ENCODE assay signal across 18 cellular contexts in genomic region chr6:107700016-107700335, GRCh38.
A peak's percentile ranks its signal among the peaks of the same experiment; 100 is the strongest.
DNase-seq lines count a peak whose midpoint lies in the region; ATAC-seq lines count a peak whose summit lies in the region.
"Had no signal": no experiment of that assay in that cellular context is flagged by ENCODE, and none has a peak within 500 bp of the region (broad histone marks: within the 10 kb centered on the region; RNA-seq: fewer than 3 reads in every experiment).

No MANE protein-coding gene starts in this region.

- POLR2A ChIA-PET in activated CD4-positive, alpha-beta memory T cell treated with anti-CD3 and anti-CD28 coated beads for 36 hours (lab: Charles Lee): no interaction called here

- CTCF ChIA-PET in activated naive CD4-positive, alpha-beta T cell treated with anti-CD3 and anti-CD28 coated beads for 36 hours (lab: Charles Lee): interaction anchor here (0.7 to 2.5 kb wide), 4 partner anchors 9 to 350 kb away, joined by 3 to 7 read pairs (median 5); no protein-coding TSS in a partner anchor
- CTCF ChIA-PET in activated naive CD4-positive, alpha-beta T cell treated with anti-CD3 and anti-CD28 coated beads, Interleukin-2, amount 10 ng/mL, durations not matched to agents 7 days and 5 days (lab: Charles Lee): interaction anchor here (1.0 to 1.9 kb wide), 4 partner anchors 13 to 149 kb away, joined by 3 to 4 read pairs (median 3); no protein-coding TSS in a partner anchor
- CTCF ChIA-PET in activated CD4-positive, alpha-beta memory T cell treated with anti-CD3 and anti-CD28 coated beads for 36 hours (lab: Charles Lee): interaction anchor here (0.9 to 3.0 kb wide), 2 partner anchors 9 to 148 kb away, joined by 3 to 12 read pairs; no protein-coding TSS in a partner anchor

- H3K4me3 Mint-ChIP-seq in activated naive CD4-positive, alpha-beta T cell treated with anti-CD3 and anti-CD28 coated beads for 36 hours: peak overlapping the region; percentile 30
- H3K4me3 Mint-ChIP-seq in activated naive CD4-positive, alpha-beta T cell treated with anti-CD3 and anti-CD28 coated beads, Interleukin-2, amount 10 ng/mL, durations not matched to agents 7 days and 5 days: no peak overlapping the region
- H3K4me3 Mint-ChIP-seq in activated CD4-positive, alpha-beta memory T cell treated with anti-CD3 and anti-CD28 coated beads for 36 hours: no peak overlapping the region
- H3K4me3 Mint-ChIP-seq: B cell, IgD-negative memory B cell had no signal

- H3K36me3 Mint-ChIP-seq in activated naive CD4-positive, alpha-beta T cell treated with anti-CD3 and anti-CD28 coated beads for 36 hours (ENCODE audit: low read depth): no peaks in the 10 kb centered on the region
- H3K36me3 Mint-ChIP-seq in activated naive CD4-positive, alpha-beta T cell treated with anti-CD3 and anti-CD28 coated beads, Interleukin-2, amount 10 ng/mL, durations not matched to agents 7 days and 5 days: peaks cover 12% of the 10 kb centered on the region
- no peaks in the 10 kb centered on the region for H3K36me3 Mint-ChIP-seq in activated CD4-positive, alpha-beta memory T cell treated with anti-CD3 and anti-CD28 coated beads for 36 hours
- H3K36me3 Mint-ChIP-seq: IgD-negative memory B cell had no signal

- H3K27ac Mint-ChIP-seq in activated naive CD4-positive, alpha-beta T cell treated with anti-CD3 and anti-CD28 coated beads for 36 hours: no peak overlapping the region
- H3K27ac Mint-ChIP-seq in activated naive CD4-positive, alpha-beta T cell treated with anti-CD3 and anti-CD28 coated beads, Interleukin-2, amount 10 ng/mL, durations not matched to agents 7 days and 5 days: no peak overlapping the region
- H3K27ac Mint-ChIP-seq in activated CD4-positive, alpha-beta memory T cell treated with anti-CD3 and anti-CD28 coated beads for 36 hours: no peak overlapping the region
- H3K27ac Mint-ChIP-seq: B cell, IgD-negative memory B cell had no signal

- intact Hi-C loops in activated naive CD4-positive, alpha-beta T cell treated with anti-CD3 and anti-CD28 coated beads for 36 hours (cut with micrococcal nuclease): no loop called here
- intact Hi-C loops in activated CD4-positive, alpha-beta memory T cell treated with anti-CD3 and anti-CD28 coated beads for 36 hours (cut with micrococcal nuclease): no loop called here

- DNase-seq in activated naive CD4-positive, alpha-beta T cell treated with anti-CD3 and anti-CD28 coated beads for 36 hours: no peak
- no peak for DNase-seq in activated naive CD4-positive, alpha-beta T cell treated with anti-CD3 and anti-CD28 coated beads, Interleukin-2, amount 10 ng/mL, durations not matched to agents 7 days and 5 days
- DNase-seq in astrocyte of the hippocampus (ENCODE audit: low read depth, low spot score): peak; percentile 9
- peak; percentile 65 for DNase-seq in myocyte (ENCODE audit: low read depth)
- no peak for DNase-seq in NCI-H2227 treated with DMSO at 0.1 percent for 48 hours (lab: John Stamatoyannopoulos, UW)
- DNase-seq in activated CD4-positive, alpha-beta memory T cell treated with anti-CD3 and anti-CD28 coated beads for 36 hours: no peak
- DNase-seq: DND-41, H7, Kasumi-1, MM.1S, NCI-H1092 treated with DMSO at 0.1 percent for 48 hours, NCI-H2081 treated with DMSO at 0.1 percent for 48 hours, NCI-H510A treated with DMSO at 0.1 percent for 48 hours had no signal

- no peaks in the 10 kb centered on the region for H3K9me3 Mint-ChIP-seq in activated naive CD4-positive, alpha-beta T cell treated with anti-CD3 and anti-CD28 coated beads for 36 hours
- no peaks in the 10 kb centered on the region for H3K9me3 Mint-ChIP-seq in activated naive CD4-positive, alpha-beta T cell treated with anti-CD3 and anti-CD28 coated beads, Interleukin-2, amount 10 ng/mL, durations not matched to agents 7 days and 5 days
- H3K9me3 Mint-ChIP-seq in activated CD4-positive, alpha-beta memory T cell treated with anti-CD3 and anti-CD28 coated beads for 36 hours: no peaks in the 10 kb centered on the region

- no peaks in the 10 kb centered on the region for H3K27me3 Mint-ChIP-seq in activated naive CD4-positive, alpha-beta T cell treated with anti-CD3 and anti-CD28 coated beads for 36 hours (ENCODE audit: low read depth)
- H3K27me3 Mint-ChIP-seq in activated naive CD4-positive, alpha-beta T cell treated with anti-CD3 and anti-CD28 coated beads, Interleukin-2, amount 10 ng/mL, durations not matched to agents 7 days and 5 days: peaks cover 17% of the 10 kb centered on the region
- no peaks in the 10 kb centered on the region for H3K27me3 Mint-ChIP-seq in activated CD4-positive, alpha-beta memory T cell treated with anti-CD3 and anti-CD28 coated beads for 36 hours

- ATAC-seq in GM19452 (IDR thresholded peaks at IDR 0.05; ENCODE audit: unreplicated experiment) (no peak), GM21576 (IDR thresholded peaks at IDR 0.05; ENCODE audit: unreplicated experiment) (no peak)
- ATAC-seq: GM12878 had no signal

- H3K4me1 Mint-ChIP-seq in activated naive CD4-positive, alpha-beta T cell treated with anti-CD3 and anti-CD28 coated beads for 36 hours (ENCODE audit: low read depth): peaks cover 31% of the 10 kb centered on the region
- peaks cover 7% of the 10 kb centered on the region for H3K4me1 Mint-ChIP-seq in activated naive CD4-positive, alpha-beta T cell treated with anti-CD3 and anti-CD28 coated beads, Interleukin-2, amount 10 ng/mL, durations not matched to agents 7 days and 5 days
- H3K4me1 Mint-ChIP-seq in activated CD4-positive, alpha-beta memory T cell treated with anti-CD3 and anti-CD28 coated beads for 36 hours (ENCODE audit: low read depth): peaks cover 17% of the 10 kb centered on the region

Comparison
In these comparisons a context has a peak if more than half of its experiments do, and no peak if none do; other contexts are left out.
1. DNase-seq: peak in astrocyte of the hippocampus (single experiment) and myocyte (single experiment); none in activated naive CD4-positive, alpha-beta T cell treated with anti-CD3 and anti-CD28 coated beads for 36 hours (single experiment), activated naive CD4-positive, alpha-beta T cell treated with anti-CD3 and anti-CD28 coated beads, Interleukin-2, amount 10 ng/mL, durations not matched to agents 7 days and 5 days (single experiment), NCI-H2227 treated with DMSO at 0.1 percent for 48 hours (single experiment) and activated CD4-positive, alpha-beta memory T cell treated with anti-CD3 and anti-CD28 coated beads for 36 hours (single experiment).